In genomic region chr3:101518421-101518871, GRCh38 we compare ENCODE assay signal across 9 cellular contexts. TPM values are rescaled to one million over a fixed set of nuclear protein-coding genes. Genes with fewer than 3 reads are reported as not detected.
DNase-seq lines count a peak whose midpoint lies in the region; ATAC-seq, FAIRE-seq and TF ChIP-seq lines count a peak whose summit lies in the region.
"Had no signal": no experiment of that assay in that cellular context is flagged by ENCODE, and none has a peak within 500 bp of the region (broad histone marks: within the 10 kb centered on the region; RNA-seq: fewer than 3 reads in every experiment).

No MANE protein-coding gene starts in this region.

- CTCF ChIA-PET in RWPE1 (lab: Yijun Ruan, JAX): no interaction called here

- POLR2A ChIA-PET in RWPE1 (lab: Yijun Ruan, JAX; ENCODE audit: low non-redundant PET): no interaction called here

- H3K36me3 ChIP-seq in bronchial epithelial cell (ENCODE audit: control insufficient read depth, insufficient read depth, low read length): no peaks in the 10 kb centered on the region
- H3K36me3 ChIP-seq in kidney (ENCODE audit: control insufficient read depth in 1 of 2, insufficient read depth in 2 of 2, low read length in 2 of 2): no peaks in the 10 kb centered on the region

- DNase-seq in NCI-H146 (lab: John Stamatoyannopoulos, UW) (peak; percentile 10), NCI-H146 treated with DMSO at 0.1 percent for 48 hours (lab: John Stamatoyannopoulos, UW; ENCODE audit: unreplicated experiment) (no peak), RWPE1 (ENCODE audit: low spot score) (peak; percentile 33), bronchial epithelial cell (ENCODE audit: low read depth) (peak; percentile 98), kidney (no peak), iPS-NIHi7 (ENCODE audit: extremely low spot score) (no peak), AML-193 (lab: John Stamatoyannopoulos, UW) (no peak)

- no peaks in the 10 kb centered on the region for H3K27me3 ChIP-seq in bronchial epithelial cell (ENCODE audit: control insufficient read depth, insufficient read depth, low read length)

- ATAC-seq in HG02973 (IDR thresholded peaks at IDR 0.05; ENCODE audit: unreplicated experiment): peak; percentile 99

- H3K4me1 ChIP-seq in kidney (ENCODE audit: control insufficient read depth in 1 of 2, insufficient read depth in 1 of 2, low read depth in 1 of 2, low read length in 2 of 2): no peaks in the 10 kb centered on the region

- FAIRE-seq in bronchial epithelial cell (lab: Jason Lieb, UNC) (peak; percentile 92), kidney (lab: Jason Lieb, UNC) (no peak)

- no peaks in the 10 kb centered on the region for H3K9me3 ChIP-seq in kidney (ENCODE audit: control insufficient read depth in 1 of 2, low read length in 2 of 2)

- H3K27ac ChIP-seq in RWPE1 (no peak overlapping the region), kidney (ENCODE audit: low read depth in 2 of 2, low read length in 2 of 2) (no peak overlapping the region)
- H3K27ac ChIP-seq: 22Rv1 had no signal

- TF ChIP-seq CTCF in RWPE1 (conservative IDR thresholded peaks at IDR 0.05; ENCODE audit: low read depth) (no peak), bronchial epithelial cell (IDR thresholded peaks at IDR 0.05; ENCODE audit: insufficient read depth, low read length, severe bottlenecking) (no peak), kidney (IDR thresholded peaks at IDR 0.05; ENCODE audit: borderline replicate concordance, extremely low read depth, insufficient read depth) (no peak)

- no peak overlapping the region for H3K9ac ChIP-seq in kidney (ENCODE audit: low read length in 2 of 2)

- no peak overlapping the region for H3K4me3 ChIP-seq in bronchial epithelial cell (ENCODE audit: low read depth, low read length)
- no peak overlapping the region for H3K4me3 ChIP-seq in kidney (ENCODE audit: low read length in 2 of 2)

- intact Hi-C loops in kidney (cut with DNase I): no loop called here

RNA-seq across cellular contexts. Expression of gene SENP7, which starts 5.4 kb away (rescaled TPM):
- total RNA-seq in bronchial epithelial cell: 5.8 and 7.3 TPM in 2 replicates
- 28.7 TPM for total RNA-seq in kidney
- polyA plus RNA-seq in kidney (ENCODE audit: insufficient read depth, low read depth, low replicate concordance): 5.4 TPM

RNA-seq across cellular contexts. Expression of gene TRMT10C, which starts 43.2 kb away (rescaled TPM):
- total RNA-seq in bronchial epithelial cell (23.2 and 25.0 TPM in 2 replicates), kidney (17.7 TPM)
- polyA plus RNA-seq in kidney (ENCODE audit: insufficient read depth, low read depth, low replicate concordance): 27.5 TPM

RNA-seq across cellular contexts. Expression of gene PCNP, which starts 55.5 kb away (rescaled TPM):
- 167 and 178 TPM in 2 replicates for total RNA-seq in bronchial epithelial cell
- 148 TPM for total RNA-seq in kidney
- 63.3 TPM for polyA plus RNA-seq in kidney (ENCODE audit: insufficient read depth, low read depth, low replicate concordance)

Comparison
In these comparisons a context has a peak if more than half of its experiments do, and no peak if none do; other contexts are left out.
1. DNase-seq: peak in NCI-H146 (single experiment), RWPE1 (single experiment) and bronchial epithelial cell (single experiment); none in NCI-H146 treated with DMSO at 0.1 percent for 48 hours (single experiment), kidney (single experiment), iPS-NIHi7 (single experiment) and AML-193 (0 of 2).